9 cellular contexts compared by ENCODE assay signal in genomic region chr1:36252482-36252824, GRCh38. TPM values are rescaled to one million over a fixed set of nuclear protein-coding genes. Genes with fewer than 3 reads are reported as not detected.
A peak's percentile ranks its signal among the peaks of the same experiment; 100 is the strongest.
DNase-seq lines count a peak whose midpoint lies in the region; ATAC-seq, FAIRE-seq and TF ChIP-seq lines count a peak whose summit lies in the region.
"Not testable (repeated sequence)": the region's sequence is repeated elsewhere in the genome, so short reads cannot be mapped to it uniquely, and the experiment has no call there.
"Had no signal": no experiment of that assay in that cellular context is flagged by ENCODE, and none has a peak within 500 bp of the region (broad histone marks: within the 10 kb centered on the region; RNA-seq: fewer than 3 reads in every experiment).

No MANE protein-coding gene starts in this region.

- BruUV-seq in PC-3 (replicated peaks; lab: Mats Ljungman, UMichigan), result not testable (repeated sequence)

- not testable (repeated sequence) for TF ChIP-seq CTCF in A549 (IDR thresholded peaks at IDR 0.05); DOHH2 (IDR thresholded peaks at IDR 0.05; ENCODE audit: low read depth, low read length, poor library complexity, severe bottlenecking); PC-3 (conservative IDR thresholded peaks at IDR 0.05; ENCODE audit: low read depth, low read length); WTC11 (IDR thresholded peaks at IDR 0.05); chondrocyte (IDR thresholded peaks at IDR 0.05); left ventricle myocardium inferior (IDR thresholded peaks at IDR 0.05; ENCODE audit: borderline replicate concordance)

- not testable (repeated sequence) for H3K14ac ChIP-seq in trophoblast cell (ENCODE audit: low read length)

- peaks cover 48% of the 10 kb centered on the region for H3F3A ChIP-seq in DOHH2 (ENCODE audit: control insufficient read depth, insufficient read depth)
- peaks cover 17% of the 10 kb centered on the region for H3F3A ChIP-seq in PC-3 (ENCODE audit: low read length, unreplicated experiment)

- H3K9me3 Mint-ChIP-seq in WTC11; chondrocyte (ENCODE audit: low read depth): not testable (repeated sequence)

- H2BK120ac ChIP-seq in trophoblast cell (ENCODE audit: insufficient read depth, low read length, poor library complexity), result not testable (repeated sequence)

- peaks cover 27% of the 10 kb centered on the region for H3K36me3 ChIP-seq in DOHH2 (ENCODE audit: control insufficient read depth, low read length)
- peaks cover 11% of the 10 kb centered on the region for H3K36me3 ChIP-seq in PC-3 (ENCODE audit: low read depth, low read length)
- not testable (repeated sequence) for H3K36me3 ChIP-seq in left ventricle myocardium inferior; trophoblast cell (ENCODE audit: control insufficient read depth in 1 of 2, insufficient read depth in 2 of 2, low read length in 2 of 2); skeletal muscle tissue (ENCODE audit: control insufficient read depth in 3 of 3, insufficient read depth in 3 of 3, low read length in 3 of 3)

- POLR2A ChIA-PET in A549 (lab: Yijun Ruan, JAX); PC-3 (lab: Charles Lee; ENCODE audit: unreplicated experiment); WTC11 (lab: Charles Lee): not testable (repeated sequence)

- H3K27ac Mint-ChIP-seq in WTC11, result peak overlapping the region; percentile 84; the same call in 1 of the 2 replicates
- peak overlapping the region; percentile 17 for H3K27ac Mint-ChIP-seq in chondrocyte (ENCODE audit: unreplicated experiment)

- 90% methylated on average over 6 of the region's 6 CpGs for WGBS in A549 (ENCODE audit: missing lambda C conversion rate)
- WGBS in trophoblast cell (ENCODE audit: extremely low coverage, insufficient coverage, insufficient read length), result no CpG with 5 or more reads among the region's 6 CpGs

- H2AFZ ChIP-seq in PC-3 (ENCODE audit: low read length); trophoblast cell (ENCODE audit: insufficient read depth, low read length, poor library complexity): not testable (repeated sequence)

- H3K4me3 ChIP-seq in A549; DOHH2 (ENCODE audit: low read length); left ventricle myocardium inferior; trophoblast cell (ENCODE audit: low read depth, low read length); skeletal muscle tissue (ENCODE audit: low read length in 3 of 3): not testable (repeated sequence)
- H3K4me3 ChIP-seq in PC-3 (ENCODE audit: low read length), result peak overlapping the region; percentile 28; the same call in 1 of the 2 replicates

- not testable (repeated sequence) for H3K9me3 ChIP-seq in A549; DOHH2 (ENCODE audit: control insufficient read depth, insufficient read depth, low read length); PC-3 (ENCODE audit: low read length); left ventricle myocardium inferior (replicated peaks); trophoblast cell (ENCODE audit: insufficient read depth, low read depth, low read length); skeletal muscle tissue (ENCODE audit: control insufficient read depth in 3 of 3, low read length in 3 of 3)

- not testable (repeated sequence) for H2BK12ac ChIP-seq in trophoblast cell (ENCODE audit: low read length)

- H2AK5ac ChIP-seq in trophoblast cell (ENCODE audit: low read length), result not testable (repeated sequence)

- not testable (repeated sequence) for H4K8ac ChIP-seq in trophoblast cell (ENCODE audit: low read depth, low read length)

- H3K9ac ChIP-seq in PC-3 (ENCODE audit: low read length), result peak overlapping the region; percentile 17; the same call in 1 of the 2 replicates
- not testable (repeated sequence) for H3K9ac ChIP-seq in trophoblast cell (ENCODE audit: low read length)
- peak overlapping the region in 1 of 3 donors; percentile 50 for H3K9ac ChIP-seq in skeletal muscle tissue (ENCODE audit: low read depth in 1 of 3, low read length in 3 of 3)

- CTCF ChIA-PET in A549 (lab: Yijun Ruan, JAX), result interaction anchor here (1.4 kb wide), 1 partner anchor 102 kb away, joined by 4 read pairs; the partner anchor contains the start of gene TRAPPC3
- CTCF ChIA-PET in PC-3 (lab: Charles Lee); WTC11 (lab: Charles Lee): not testable (repeated sequence)

- not testable (repeated sequence) for H3K27me3 ChIP-seq in DOHH2 (ENCODE audit: control insufficient read depth, low read length); PC-3 (ENCODE audit: low read length); left ventricle myocardium inferior (ENCODE audit: low read depth); trophoblast cell (ENCODE audit: insufficient read depth, low read length); skeletal muscle tissue (ENCODE audit: control insufficient read depth in 3 of 3, insufficient read depth in 3 of 3, low read length in 3 of 3)

- not testable (repeated sequence) for H3K4me3 Mint-ChIP-seq in WTC11; chondrocyte (ENCODE audit: unreplicated experiment)

- not testable (repeated sequence) for TF ChIP-seq POLR2A in A549 (IDR thresholded peaks at IDR 0.05; ENCODE audit: low read length)

- peak overlapping the region; percentile 50 for H3K4ac ChIP-seq in trophoblast cell (ENCODE audit: low read depth, low read length)

- H3K79me2 ChIP-seq in DOHH2 (ENCODE audit: control insufficient read depth, low read length), result peaks cover 94% of the 10 kb centered on the region
- peaks cover 97% of the 10 kb centered on the region for H3K79me2 ChIP-seq in PC-3 (ENCODE audit: low read length)
- H3K79me2 ChIP-seq in trophoblast cell (ENCODE audit: control insufficient read depth, insufficient read depth, low read length, poor library complexity), result peaks cover 15% of the 10 kb centered on the region

- not testable (repeated sequence) for H4K12ac ChIP-seq in trophoblast cell (ENCODE audit: low read depth, low read length)

- H3K27me3 Mint-ChIP-seq in WTC11 (ENCODE audit: low read depth); chondrocyte (ENCODE audit: low read depth): not testable (repeated sequence)

- not testable (repeated sequence) for ATAC-seq in A549, PC-3, WTC11

- H4K91ac ChIP-seq in trophoblast cell (ENCODE audit: low read depth, low read length), result not testable (repeated sequence)

- H3K9me2 ChIP-seq in DOHH2 (replicated peaks; ENCODE audit: control insufficient read depth, low read length); PC-3 (replicated peaks; ENCODE audit: low read length): not testable (repeated sequence)

- H2BK5ac ChIP-seq in trophoblast cell (ENCODE audit: low read depth, low read length, poor library complexity), result not testable (repeated sequence)

- FAIRE-seq in A549 (lab: Jason Lieb, UNC), result not testable (repeated sequence)

- H3K27ac ChIP-seq in A549 (peak overlapping the region in 1 of 2 experiments; percentile 91; a peak in 2 of 6 replicates), DOHH2 (ENCODE audit: low read depth, low read length) (peak overlapping the region; percentile 37), PC-3 (ENCODE audit: low read length) (peak overlapping the region; percentile 75), left ventricle myocardium inferior (replicated peaks) (peak overlapping the region; percentile 4), skeletal muscle tissue (ENCODE audit: low read depth, low read length) (peak overlapping the region; percentile 27)
- not testable (repeated sequence) for H3K27ac ChIP-seq in trophoblast cell (ENCODE audit: low read depth, low read length)

- H3K23ac ChIP-seq in trophoblast cell (ENCODE audit: low read length), result not testable (repeated sequence)

- TF ChIP-seq EP300 in A549 (IDR thresholded peaks at IDR 0.05), result not testable (repeated sequence)

- peak overlapping the region; percentile 49 for H3K4me2 ChIP-seq in A549
- peak overlapping the region; percentile 52 for H3K4me2 ChIP-seq in DOHH2 (ENCODE audit: low read length)
- H3K4me2 ChIP-seq in PC-3 (ENCODE audit: low read length), result peak overlapping the region; percentile 67
- not testable (repeated sequence) for H3K4me2 ChIP-seq in trophoblast cell (ENCODE audit: low read length)

- not testable (repeated sequence) for TF ChIP-seq RAD21 in A549 (conservative IDR thresholded peaks at IDR 0.05 in 1 of 2, IDR thresholded peaks at IDR 0.05 in 1 of 2)

- intact Hi-C loops in PC-3 (cut with micrococcal nuclease); left ventricle myocardium inferior (cut with micrococcal nuclease): not testable (repeated sequence)

- H3K79me1 ChIP-seq in trophoblast cell (ENCODE audit: low read length), result not testable (repeated sequence)

- H3K4me1 Mint-ChIP-seq in WTC11, result peaks cover 28% of the 10 kb centered on the region
- peaks cover 63% of the 10 kb centered on the region for H3K4me1 Mint-ChIP-seq in chondrocyte (ENCODE audit: low read depth)

- not testable (repeated sequence) for H3K18ac ChIP-seq in trophoblast cell (ENCODE audit: low read length)

- DNase-seq in A549 (ENCODE audit: low read depth in 1 of 2, low spot score in 1 of 2); PC-3; WTC11 (ENCODE audit: low spot score); chondrocyte (ENCODE audit: low spot score); left ventricle myocardium inferior; trophoblast cell: not testable (repeated sequence)

- H4K20me1 ChIP-seq in DOHH2 (ENCODE audit: control insufficient read depth, insufficient read depth, low read depth, low read length), result not testable (repeated sequence)
- H4K20me1 ChIP-seq in PC-3 (ENCODE audit: low read length), result peaks cover 55% of the 10 kb centered on the region

- not testable (repeated sequence) for H3K36me3 Mint-ChIP-seq in WTC11; chondrocyte (ENCODE audit: low read depth)

- peaks cover 68% of the 10 kb centered on the region for H3K4me1 ChIP-seq in A549
- H3K4me1 ChIP-seq in DOHH2 (ENCODE audit: control insufficient read depth, low read length), result peaks cover 91% of the 10 kb centered on the region
- H3K4me1 ChIP-seq in PC-3 (ENCODE audit: insufficient read depth, low read length), result peaks cover 51% of the 10 kb centered on the region
- peaks cover 85% of the 10 kb centered on the region for H3K4me1 ChIP-seq in left ventricle myocardium inferior
- H3K4me1 ChIP-seq in trophoblast cell (ENCODE audit: control insufficient read depth in 1 of 2, insufficient read depth in 2 of 2, low read length in 2 of 2), result not testable (repeated sequence)
- H3K4me1 ChIP-seq in skeletal muscle tissue (ENCODE audit: control insufficient read depth in 3 of 3, insufficient read depth in 3 of 3, low read length in 3 of 3), result peaks cover 45 to 66% (median 66%) of the 10 kb centered on the region in 3 donors

RNA-seq across cellular contexts. Expression of gene THRAP3, which starts 28.2 kb away (rescaled TPM):
- polyA plus RNA-seq in A549 (2011; rRNA removed) (60.7 and 66.5 TPM in 2 replicates), A549 (2017; fragmentation: RNase III; extraction: RNeasy Plus Mini Kit Qiagen cat#74134 plus additional on column Dnase treatment) (57.9 to 61.7 TPM (median 60.0 TPM) in 3 replicates)
- polyA plus RNA-seq in A549 (2012; cell fraction: cytosol; rRNA removed), result 17.4 and 21.9 TPM in 2 replicates
- polyA plus RNA-seq in A549 (2012; cell fraction: nucleus; rRNA removed), result 21.1 and 26.4 TPM in 2 replicates
- polyA minus RNA-seq in A549 (2011; rRNA and poly(A)+ RNA removed), result 45.3 and 66.3 TPM in 2 replicates
- total RNA-seq in PC-3 (2014; rRNA removed) (55.7 and 67.0 TPM in 2 replicates), WTC11 (2021) (150 to 160 TPM (median 153 TPM) in 3 replicates), chondrocyte (88.7 to 106 TPM (median 106 TPM) in 3 replicates), left ventricle myocardium inferior (59.0 TPM), skeletal muscle tissue (51.7 TPM)
- 95.1 and 102 TPM in 2 replicates for polyA plus RNA-seq in trophoblast cell (2013)

RNA-seq across cellular contexts. Expression of gene SH3D21, which starts 53.7 kb away (rescaled TPM):
- polyA plus RNA-seq in A549 (2011; rRNA removed) (0.41 and 0.53 TPM in 2 replicates), A549 (2017; fragmentation: RNase III; extraction: RNeasy Plus Mini Kit Qiagen cat#74134 plus additional on column Dnase treatment) (1.1 to 1.6 TPM (median 1.4 TPM) in 3 replicates)
- polyA plus RNA-seq in A549 (2012; cell fraction: cytosol; rRNA removed), result 0.42 and 0.45 TPM in 2 replicates
- polyA plus RNA-seq in A549 (2012; cell fraction: nucleus; rRNA removed), result 3.7 and 4.1 TPM in 2 replicates
- 0.34 and 0.45 TPM in 2 replicates for polyA minus RNA-seq in A549 (2011; rRNA and poly(A)+ RNA removed)
- total RNA-seq in PC-3 (2014; rRNA removed) (11.3 and 16.4 TPM in 2 replicates), WTC11 (2021) (22.1 to 29.3 TPM (median 26.9 TPM) in 3 replicates), chondrocyte (9.4 to 15.0 TPM (median 10.8 TPM) in 3 replicates), left ventricle myocardium inferior (1.9 TPM), skeletal muscle tissue (0.52 TPM)
- 14.7 and 15.0 TPM in 2 replicates for polyA plus RNA-seq in trophoblast cell (2013)
- polyA plus RNA-seq: CD4-positive, alpha-beta memory T cell had no signal
